1 cellular context compared by ENCODE assay signal in the genomic region with DNA sequence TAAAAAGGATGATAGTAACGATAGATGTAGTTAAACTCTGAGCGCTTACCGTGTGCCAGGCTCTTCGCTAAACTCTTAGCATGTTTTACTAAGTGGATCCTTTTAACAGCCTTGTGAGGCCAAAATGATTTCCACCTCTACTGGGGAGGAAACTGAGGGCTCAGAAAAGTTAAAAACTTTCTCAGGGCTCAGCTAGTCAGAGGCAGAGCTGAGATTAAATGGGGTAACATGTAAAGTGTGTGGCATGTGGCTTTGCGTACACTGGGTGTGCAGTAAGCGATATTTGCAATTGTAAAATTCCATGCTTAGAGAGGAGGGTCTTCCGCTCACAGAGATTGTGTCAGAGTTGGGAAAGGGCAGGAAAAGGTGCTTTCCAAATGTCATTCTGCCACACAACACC.
TF ChIP-seq lines count a peak whose summit lies in the region.

No MANE protein-coding gene starts in this region.

TF ChIP-seq in HepG2, 621 proteins besides CTCF, POLR2A, EP300 and RAD21:
- TF ChIP-seq AKAP8 (CRISPR knock-in tag; IDR thresholded peaks at IDR 0.05) (no peak), MED1 (CRISPR knock-in tag; IDR thresholded peaks at IDR 0.05) (0 out of 2 replicates have a peak, but pooled peaks have one; percentile 31), BRCA1 (CRISPR knock-in tag; IDR thresholded peaks at IDR 0.05) (no peak), ZNF768 (CRISPR knock-in tag; IDR thresholded peaks at IDR 0.05) (no peak), POLR2G (IDR thresholded peaks at IDR 0.05; ENCODE audit: low read depth, low read length) (peak; percentile 22; the same call in 1 of the 2 replicates)
- TF ChIP-seq, protein P1, sequence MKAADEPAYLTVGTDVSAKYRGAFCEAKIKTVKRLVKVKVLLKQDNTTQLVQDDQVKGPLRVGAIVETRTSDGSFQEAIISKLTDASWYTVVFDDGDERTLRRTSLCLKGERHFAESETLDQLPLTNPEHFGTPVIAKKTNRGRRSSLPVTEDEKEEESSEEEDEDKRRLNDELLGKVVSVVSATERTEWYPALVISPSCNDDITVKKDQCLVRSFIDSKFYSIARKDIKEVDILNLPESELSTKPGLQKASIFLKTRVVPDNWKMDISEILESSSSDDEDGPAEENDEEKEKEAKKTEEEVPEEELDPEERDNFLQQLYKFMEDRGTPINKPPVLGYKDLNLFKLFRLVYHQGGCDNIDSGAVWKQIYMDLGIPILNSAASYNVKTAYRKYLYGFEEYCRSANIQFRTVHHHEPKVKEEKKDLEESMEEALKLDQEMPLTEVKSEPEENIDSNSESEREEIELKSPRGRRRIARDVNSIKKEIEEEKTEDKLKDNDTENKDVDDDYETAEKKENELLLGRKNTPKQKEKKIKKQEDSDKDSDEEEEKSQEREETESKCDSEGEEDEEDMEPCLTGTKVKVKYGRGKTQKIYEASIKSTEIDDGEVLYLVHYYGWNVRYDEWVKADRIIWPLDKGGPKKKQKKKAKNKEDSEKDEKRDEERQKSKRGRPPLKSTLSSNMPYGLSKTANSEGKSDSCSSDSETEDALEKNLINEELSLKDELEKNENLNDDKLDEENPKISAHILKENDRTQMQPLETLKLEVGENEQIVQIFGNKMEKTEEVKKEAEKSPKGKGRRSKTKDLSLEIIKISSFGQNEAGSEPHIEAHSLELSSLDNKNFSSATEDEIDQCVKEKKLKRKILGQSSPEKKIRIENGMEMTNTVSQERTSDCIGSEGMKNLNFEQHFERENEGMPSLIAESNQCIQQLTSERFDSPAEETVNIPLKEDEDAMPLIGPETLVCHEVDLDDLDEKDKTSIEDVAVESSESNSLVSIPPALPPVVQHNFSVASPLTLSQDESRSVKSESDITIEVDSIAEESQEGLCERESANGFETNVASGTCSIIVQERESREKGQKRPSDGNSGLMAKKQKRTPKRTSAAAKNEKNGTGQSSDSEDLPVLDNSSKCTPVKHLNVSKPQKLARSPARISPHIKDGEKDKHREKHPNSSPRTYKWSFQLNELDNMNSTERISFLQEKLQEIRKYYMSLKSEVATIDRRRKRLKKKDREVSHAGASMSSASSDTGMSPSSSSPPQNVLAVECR (CRISPR knock-in tag; IDR thresholded peaks at IDR 0.05; ENCODE audit: borderline replicate concordance), result peak; percentile 18; the same call in 1 of the 2 replicates
